1 cellular context compared by ENCODE assay signal in genomic region chr19:4528843-4529242, GRCh38.
TF ChIP-seq lines count a peak whose summit lies in the region.

No MANE protein-coding gene starts in this region.

TF ChIP-seq in HepG2, 621 proteins besides CTCF, POLR2A, EP300 and RAD21:
- peak; percentile 98 for TF ChIP-seq ZNF768 (CRISPR knock-in tag; IDR thresholded peaks at IDR 0.05)
- peak; percentile 67 for TF ChIP-seq ZMYM3 (CRISPR knock-in tag; IDR thresholded peaks at IDR 0.05)
- TF ChIP-seq ZNF34 (CRISPR knock-in tag; IDR thresholded peaks at IDR 0.05; ENCODE audit: borderline replicate concordance), result no peak
- TF ChIP-seq ELF1 (CRISPR knock-in tag; IDR thresholded peaks at IDR 0.05), result no peak
